9 cellular contexts compared by ENCODE assay signal in the genomic region with DNA sequence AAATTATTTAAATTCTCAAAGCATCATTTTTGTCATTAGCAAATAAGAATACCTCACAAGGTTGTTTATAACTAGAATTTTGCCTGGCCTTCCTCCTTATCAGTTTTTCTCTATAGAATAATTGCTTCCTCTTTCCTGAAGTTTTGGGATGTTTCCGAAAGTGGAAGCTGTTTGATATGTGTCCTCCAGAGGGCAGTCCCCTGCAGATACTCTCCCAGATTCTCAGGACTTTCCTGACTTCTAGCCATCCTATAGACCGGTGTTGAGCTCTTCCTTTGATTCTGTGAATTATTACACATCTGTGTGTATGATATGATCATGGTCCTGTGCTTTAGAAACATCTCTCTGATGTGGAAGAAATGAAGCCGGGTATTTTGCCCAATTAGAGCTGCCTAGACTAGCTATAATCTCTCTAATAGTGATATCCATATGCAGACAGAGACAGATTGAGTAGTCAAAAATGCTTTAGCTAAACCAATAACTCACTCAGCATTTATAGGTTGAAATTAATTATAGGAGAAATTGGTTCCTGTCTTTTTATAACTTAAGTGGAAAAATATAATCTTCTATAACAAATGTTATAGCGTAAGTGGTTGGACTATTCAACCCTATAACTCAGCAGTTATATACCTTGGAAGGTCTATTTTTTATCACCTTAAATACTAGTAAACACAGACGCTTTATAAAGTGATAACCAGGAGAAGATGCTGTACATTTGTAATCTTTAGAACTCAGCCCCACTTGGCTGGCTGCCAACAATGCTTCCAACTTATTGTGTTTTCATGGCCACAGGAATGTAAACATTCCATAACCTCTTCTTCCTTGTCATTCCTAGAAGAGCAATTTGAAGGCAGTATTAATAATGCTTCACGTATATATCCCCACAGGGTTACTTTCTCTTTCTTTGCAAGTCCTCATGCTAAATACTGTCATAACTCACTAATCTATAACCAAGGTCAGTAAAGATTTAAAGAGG.
DNase-seq lines count a peak whose midpoint lies in the region; ATAC-seq, FAIRE-seq and TF ChIP-seq lines count a peak whose summit lies in the region.
"Had no signal": no experiment of that assay in that cellular context is flagged by ENCODE, and none has a peak within 500 bp of the region (broad histone marks: within the 10 kb centered on the region; RNA-seq: fewer than 3 reads in every experiment).

No MANE protein-coding gene starts in this region.

- peak in 3 of 5 experiments; percentile 17 to 28 (median 23) for TF ChIP-seq CTCF in tibial nerve (IDR thresholded peaks at IDR 0.05)

- no peak for ATAC-seq in GM19467 (IDR thresholded peaks at IDR 0.05; ENCODE audit: unreplicated experiment)

- no peak overlapping the region for H3K4me3 ChIP-seq in tibial nerve
- H3K4me3 ChIP-seq: BLaER1 treated with 17β-estradiol and CSF1 and Interleukin-3, amounts not matched to agents 10 nM and 100 nM had no signal

- TF ChIP-seq POLR2A in tibial nerve (IDR thresholded peaks at IDR 0.05) (no peak), GM12891 (IDR thresholded peaks at IDR 0.05; ENCODE audit: low read depth, low read length) (no peak)

- H3K36me3 ChIP-seq in tibial nerve: no peaks in the 10 kb centered on the region
- H3K36me3 ChIP-seq: BLaER1 treated with 17β-estradiol and CSF1 and Interleukin-3, amounts not matched to agents 10 nM and 100 nM had no signal

- TF ChIP-seq EP300 in tibial nerve (IDR thresholded peaks at IDR 0.05): no peak

- no peaks in the 10 kb centered on the region for H3K27me3 ChIP-seq in tibial nerve
- H3K27me3 ChIP-seq: BLaER1 treated with 17β-estradiol and CSF1 and Interleukin-3, amounts not matched to agents 10 nM and 100 nM had no signal

- no peaks in the 10 kb centered on the region for H3K4me1 ChIP-seq in tibial nerve

- peaks cover 0 to under 1% (median 0%) of the 10 kb centered on the region in 4 donors for H3K9me3 ChIP-seq in tibial nerve

- H3K27ac ChIP-seq in tibial nerve: no peak overlapping the region
- H3K27ac ChIP-seq: BLaER1 treated with 17β-estradiol and CSF1 and Interleukin-3, amounts not matched to agents 10 nM and 100 nM had no signal

- WGBS in tibial nerve, 2 donors: 41 to 42% methylated on average over 6 of the region's 6 CpGs

- DNase-seq in NCI-H1694 treated with DMSO at 0.1 percent for 48 hours (lab: John Stamatoyannopoulos, UW): peak; percentile 5
- no peak for DNase-seq in NCI-H1694 (lab: John Stamatoyannopoulos, UW)
- peak; percentile 58 for DNase-seq in RKO (ENCODE audit: low spot score)
- peak; percentile 68 for DNase-seq in fibroblast of peridontal ligament (ENCODE audit: extremely low read depth)
- no peak for DNase-seq in tibial nerve (ENCODE audit: low spot score in 2 of 2)
- DNase-seq in activated CD4-positive, CD25-positive, alpha-beta regulatory T cell treated with anti-CD3 and anti-CD28 coated beads, Interleukin-2, amount 50 U/mL, for 72 hours: no peak
- DNase-seq in GM12891 (ENCODE audit: insufficient read length, low spot score): no peak

- FAIRE-seq in GM12891 (lab: Jason Lieb, UNC): no peak

TF ChIP-seq in GM12891, 5 proteins besides CTCF, POLR2A, EP300 and RAD21:
- TF ChIP-seq SPI1 (IDR thresholded peaks at IDR 0.05; ENCODE audit: low read depth, low read length) (no peak), POU2F2 (IDR thresholded peaks at IDR 0.05; ENCODE audit: low read depth, low read length) (no peak), TAF1 (IDR thresholded peaks at IDR 0.05; ENCODE audit: low read depth, low read length) (no peak), POLR2AphosphoS5 (IDR thresholded peaks at IDR 0.05; ENCODE audit: low read depth, low read length) (no peak), PAX5 (IDR thresholded peaks at IDR 0.05; ENCODE audit: insufficient read depth, low read length, severe bottlenecking) (no peak)

Comparison
In these comparisons a context has a peak if more than half of its experiments do, and no peak if none do; other contexts are left out.
1. DNase-seq: peak in NCI-H1694 treated with DMSO at 0.1 percent for 48 hours (single experiment), RKO (single experiment) and fibroblast of peridontal ligament (single experiment); none in NCI-H1694 (single experiment), tibial nerve (0 of 2), activated CD4-positive, CD25-positive, alpha-beta regulatory T cell treated with anti-CD3 and anti-CD28 coated beads, Interleukin-2, amount 50 U/mL, for 72 hours (single experiment) and GM12891 (single experiment).